In genomic region chr2:191086707-191087106, GRCh38 we compare ENCODE assay signal across 2 cellular contexts.
TF ChIP-seq lines count a peak whose summit lies in the region.

No MANE protein-coding gene starts in this region.

TF ChIP-seq in HepG2, 621 proteins besides CTCF, POLR2A, EP300 and RAD21 (continued from another document):
- TF ChIP-seq, protein P1, sequence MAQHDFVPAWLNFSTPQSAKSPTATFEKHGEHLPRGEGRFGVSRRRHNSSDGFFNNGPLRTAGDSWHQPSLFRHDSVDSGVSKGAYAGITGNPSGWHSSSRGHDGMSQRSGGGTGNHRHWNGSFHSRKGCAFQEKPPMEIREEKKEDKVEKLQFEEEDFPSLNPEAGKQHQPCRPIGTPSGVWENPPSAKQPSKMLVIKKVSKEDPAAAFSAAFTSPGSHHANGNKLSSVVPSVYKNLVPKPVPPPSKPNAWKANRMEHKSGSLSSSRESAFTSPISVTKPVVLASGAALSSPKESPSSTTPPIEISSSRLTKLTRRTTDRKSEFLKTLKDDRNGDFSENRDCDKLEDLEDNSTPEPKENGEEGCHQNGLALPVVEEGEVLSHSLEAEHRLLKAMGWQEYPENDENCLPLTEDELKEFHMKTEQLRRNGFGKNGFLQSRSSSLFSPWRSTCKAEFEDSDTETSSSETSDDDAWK (CRISPR knock-in tag; IDR thresholded peaks at IDR 0.05), result no peak
- TF ChIP-seq, protein P2, sequence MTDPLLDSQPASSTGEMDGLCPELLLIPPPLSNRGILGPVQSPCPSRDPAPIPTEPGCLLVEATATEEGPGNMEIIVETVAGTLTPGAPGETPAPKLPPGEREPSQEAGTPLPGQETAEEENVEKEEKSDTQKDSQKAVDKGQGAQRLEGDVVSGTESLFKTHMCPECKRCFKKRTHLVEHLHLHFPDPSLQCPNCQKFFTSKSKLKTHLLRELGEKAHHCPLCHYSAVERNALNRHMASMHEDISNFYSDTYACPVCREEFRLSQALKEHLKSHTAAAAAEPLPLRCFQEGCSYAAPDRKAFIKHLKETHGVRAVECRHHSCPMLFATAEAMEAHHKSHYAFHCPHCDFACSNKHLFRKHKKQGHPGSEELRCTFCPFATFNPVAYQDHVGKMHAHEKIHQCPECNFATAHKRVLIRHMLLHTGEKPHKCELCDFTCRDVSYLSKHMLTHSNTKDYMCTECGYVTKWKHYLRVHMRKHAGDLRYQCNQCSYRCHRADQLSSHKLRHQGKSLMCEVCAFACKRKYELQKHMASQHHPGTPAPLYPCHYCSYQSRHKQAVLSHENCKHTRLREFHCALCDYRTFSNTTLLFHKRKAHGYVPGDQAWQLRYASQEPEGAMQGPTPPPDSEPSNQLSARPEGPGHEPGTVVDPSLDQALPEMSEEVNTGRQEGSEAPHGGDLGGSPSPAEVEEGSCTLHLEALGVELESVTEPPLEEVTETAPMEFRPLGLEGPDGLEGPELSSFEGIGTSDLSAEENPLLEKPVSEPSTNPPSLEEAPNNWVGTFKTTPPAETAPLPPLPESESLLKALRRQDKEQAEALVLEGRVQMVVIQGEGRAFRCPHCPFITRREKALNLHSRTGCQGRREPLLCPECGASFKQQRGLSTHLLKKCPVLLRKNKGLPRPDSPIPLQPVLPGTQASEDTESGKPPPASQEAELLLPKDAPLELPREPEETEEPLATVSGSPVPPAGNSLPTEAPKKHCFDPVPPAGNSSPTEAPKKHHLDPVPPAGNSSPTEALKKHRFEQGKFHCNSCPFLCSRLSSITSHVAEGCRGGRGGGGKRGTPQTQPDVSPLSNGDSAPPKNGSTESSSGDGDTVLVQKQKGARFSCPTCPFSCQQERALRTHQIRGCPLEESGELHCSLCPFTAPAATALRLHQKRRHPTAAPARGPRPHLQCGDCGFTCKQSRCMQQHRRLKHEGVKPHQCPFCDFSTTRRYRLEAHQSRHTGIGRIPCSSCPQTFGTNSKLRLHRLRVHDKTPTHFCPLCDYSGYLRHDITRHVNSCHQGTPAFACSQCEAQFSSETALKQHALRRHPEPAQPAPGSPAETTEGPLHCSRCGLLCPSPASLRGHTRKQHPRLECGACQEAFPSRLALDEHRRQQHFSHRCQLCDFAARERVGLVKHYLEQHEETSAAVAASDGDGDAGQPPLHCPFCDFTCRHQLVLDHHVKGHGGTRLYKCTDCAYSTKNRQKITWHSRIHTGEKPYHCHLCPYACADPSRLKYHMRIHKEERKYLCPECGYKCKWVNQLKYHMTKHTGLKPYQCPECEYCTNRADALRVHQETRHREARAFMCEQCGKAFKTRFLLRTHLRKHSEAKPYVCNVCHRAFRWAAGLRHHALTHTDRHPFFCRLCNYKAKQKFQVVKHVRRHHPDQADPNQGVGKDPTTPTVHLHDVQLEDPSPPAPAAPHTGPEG (CRISPR knock-in tag; IDR thresholded peaks at IDR 0.05), result no peak
- TF ChIP-seq SP140L (CRISPR knock-in tag; IDR thresholded peaks at IDR 0.05; ENCODE audit: borderline replicate concordance), result no peak
- TF ChIP-seq KLF12 (CRISPR knock-in tag; IDR thresholded peaks at IDR 0.05; ENCODE audit: borderline replicate concordance), result no peak
- no peak for TF ChIP-seq ZNF317 (CRISPR knock-in tag; IDR thresholded peaks at IDR 0.05)
- TF ChIP-seq ZNF251 (CRISPR knock-in tag; IDR thresholded peaks at IDR 0.05), result no peak
- TF ChIP-seq ZNF839 (CRISPR knock-in tag; IDR thresholded peaks at IDR 0.05; ENCODE audit: borderline replicate concordance), result no peak
- TF ChIP-seq, protein P3, sequence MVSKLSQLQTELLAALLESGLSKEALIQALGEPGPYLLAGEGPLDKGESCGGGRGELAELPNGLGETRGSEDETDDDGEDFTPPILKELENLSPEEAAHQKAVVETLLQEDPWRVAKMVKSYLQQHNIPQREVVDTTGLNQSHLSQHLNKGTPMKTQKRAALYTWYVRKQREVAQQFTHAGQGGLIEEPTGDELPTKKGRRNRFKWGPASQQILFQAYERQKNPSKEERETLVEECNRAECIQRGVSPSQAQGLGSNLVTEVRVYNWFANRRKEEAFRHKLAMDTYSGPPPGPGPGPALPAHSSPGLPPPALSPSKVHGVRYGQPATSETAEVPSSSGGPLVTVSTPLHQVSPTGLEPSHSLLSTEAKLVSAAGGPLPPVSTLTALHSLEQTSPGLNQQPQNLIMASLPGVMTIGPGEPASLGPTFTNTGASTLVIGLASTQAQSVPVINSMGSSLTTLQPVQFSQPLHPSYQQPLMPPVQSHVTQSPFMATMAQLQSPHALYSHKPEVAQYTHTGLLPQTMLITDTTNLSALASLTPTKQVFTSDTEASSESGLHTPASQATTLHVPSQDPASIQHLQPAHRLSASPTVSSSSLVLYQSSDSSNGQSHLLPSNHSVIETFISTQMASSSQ (IDR thresholded peaks at IDR 0.05; ENCODE audit: low read depth), result no peak
- TF ChIP-seq, protein P3 (CRISPR knock-in tag; IDR thresholded peaks at IDR 0.05; ENCODE audit: borderline replicate concordance), result no peak
- TF ChIP-seq UBTF (CRISPR knock-in tag; IDR thresholded peaks at IDR 0.05), result no peak
- no peak for TF ChIP-seq SPEN (CRISPR knock-in tag; IDR thresholded peaks at IDR 0.05; ENCODE audit: low read depth)

TF ChIP-seq in WTC11, 78 proteins besides CTCF, POLR2A, EP300 and RAD21 (continued from another document):
- no peak for TF ChIP-seq FOXP4 (CRISPR knock-in tag; IDR thresholded peaks at IDR 0.05)
- TF ChIP-seq, protein P4, sequence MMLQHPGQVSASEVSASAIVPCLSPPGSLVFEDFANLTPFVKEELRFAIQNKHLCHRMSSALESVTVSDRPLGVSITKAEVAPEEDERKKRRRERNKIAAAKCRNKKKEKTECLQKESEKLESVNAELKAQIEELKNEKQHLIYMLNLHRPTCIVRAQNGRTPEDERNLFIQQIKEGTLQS (CRISPR knock-in tag; conservative IDR thresholded peaks at IDR 0.05), result no peak
- no peak for TF ChIP-seq CREB1 (CRISPR knock-in tag; IDR thresholded peaks at IDR 0.05)
- TF ChIP-seq, protein P5, sequence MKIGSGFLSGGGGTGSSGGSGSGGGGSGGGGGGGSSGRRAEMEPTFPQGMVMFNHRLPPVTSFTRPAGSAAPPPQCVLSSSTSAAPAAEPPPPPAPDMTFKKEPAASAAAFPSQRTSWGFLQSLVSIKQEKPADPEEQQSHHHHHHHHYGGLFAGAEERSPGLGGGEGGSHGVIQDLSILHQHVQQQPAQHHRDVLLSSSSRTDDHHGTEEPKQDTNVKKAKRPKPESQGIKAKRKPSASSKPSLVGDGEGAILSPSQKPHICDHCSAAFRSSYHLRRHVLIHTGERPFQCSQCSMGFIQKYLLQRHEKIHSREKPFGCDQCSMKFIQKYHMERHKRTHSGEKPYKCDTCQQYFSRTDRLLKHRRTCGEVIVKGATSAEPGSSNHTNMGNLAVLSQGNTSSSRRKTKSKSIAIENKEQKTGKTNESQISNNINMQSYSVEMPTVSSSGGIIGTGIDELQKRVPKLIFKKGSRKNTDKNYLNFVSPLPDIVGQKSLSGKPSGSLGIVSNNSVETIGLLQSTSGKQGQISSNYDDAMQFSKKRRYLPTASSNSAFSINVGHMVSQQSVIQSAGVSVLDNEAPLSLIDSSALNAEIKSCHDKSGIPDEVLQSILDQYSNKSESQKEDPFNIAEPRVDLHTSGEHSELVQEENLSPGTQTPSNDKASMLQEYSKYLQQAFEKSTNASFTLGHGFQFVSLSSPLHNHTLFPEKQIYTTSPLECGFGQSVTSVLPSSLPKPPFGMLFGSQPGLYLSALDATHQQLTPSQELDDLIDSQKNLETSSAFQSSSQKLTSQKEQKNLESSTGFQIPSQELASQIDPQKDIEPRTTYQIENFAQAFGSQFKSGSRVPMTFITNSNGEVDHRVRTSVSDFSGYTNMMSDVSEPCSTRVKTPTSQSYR (CRISPR knock-in tag; IDR thresholded peaks at IDR 0.05), result no peak
- no peak for TF ChIP-seq SP1 (CRISPR knock-in tag; conservative IDR thresholded peaks at IDR 0.05)
- no peak for TF ChIP-seq GABPB1 (CRISPR knock-in tag; IDR thresholded peaks at IDR 0.05)
- TF ChIP-seq RORB (CRISPR knock-in tag; IDR thresholded peaks at IDR 0.05), result no peak
- no peak for TF ChIP-seq ZBTB21 (CRISPR knock-in tag; IDR thresholded peaks at IDR 0.05; ENCODE audit: borderline replicate concordance)
